Comparison of ENCODE assay signal across 27 cellular contexts in the genomic region with DNA sequence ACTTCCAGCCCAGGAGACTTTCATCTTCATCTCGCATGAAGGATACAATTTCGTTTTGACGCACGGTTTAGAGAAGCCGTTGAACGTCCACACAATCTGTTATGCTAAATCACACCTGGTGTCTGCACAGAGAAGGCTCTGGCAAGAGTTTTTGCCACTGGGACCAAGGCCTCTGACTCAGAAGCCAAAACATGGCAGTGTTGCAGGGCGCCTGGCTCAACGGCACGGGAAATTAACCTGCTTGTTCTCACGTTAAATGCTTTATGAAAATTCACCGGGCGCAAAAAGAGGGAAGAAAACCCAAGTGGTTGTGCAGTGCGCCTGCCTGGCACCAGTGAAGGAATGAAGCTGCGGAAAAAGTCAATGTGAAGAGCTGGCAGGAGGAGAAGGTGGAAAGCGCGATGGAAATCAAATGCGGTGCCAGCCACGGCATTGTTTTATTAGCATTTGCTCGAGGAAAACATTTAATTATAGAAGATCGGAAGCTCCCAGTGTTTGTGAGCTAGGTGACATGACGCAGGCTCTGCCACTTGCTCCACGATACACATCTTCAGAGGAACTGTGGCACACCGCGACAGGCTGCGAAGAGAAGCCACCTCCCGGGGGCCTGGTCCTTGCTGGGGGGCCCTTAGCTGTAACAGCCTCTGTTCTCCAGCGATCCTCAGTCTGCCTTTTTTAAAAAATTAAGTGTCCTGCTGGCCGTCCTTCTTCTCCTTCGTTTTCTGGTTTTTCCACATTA.
"Had no signal": no experiment of that assay in that cellular context is flagged by ENCODE, and none has a peak within 500 bp of the region (broad histone marks: within the 10 kb centered on the region; RNA-seq: fewer than 3 reads in every experiment).

No MANE protein-coding gene starts in this region.

- H3K9me3 ChIP-seq: gastroesophageal sphincter, heart left ventricle, left lung, lower lobe of right lung, prostate gland, testis, transverse colon had no signal

- H3K27me3 Mint-ChIP-seq: activated T-cell treated with anti-CD3 and anti-CD28 coated beads, Interleukin-2, amount 50 U/mL, for 24 hours had no signal

- H3K9me3 Mint-ChIP-seq: activated CD4-positive, alpha-beta memory T cell treated with anti-CD3 and anti-CD28 coated beads, Interleukin-2, amount 10 ng/mL, durations not matched to agents 7 days and 5 days; activated CD4-positive, alpha-beta T cell treated with anti-CD3 and anti-CD28 coated beads, Interleukin-2, amount 10 ng/mL, durations not matched to agents 7 days and 5 days; activated naive CD4-positive, alpha-beta T cell treated with anti-CD3 and anti-CD28 coated beads, Interleukin-2, amount 10 ng/mL, durations not matched to agents 7 days and 5 days; activated naive CD8-positive, alpha-beta T cell treated with anti-CD3 and anti-CD28 coated beads, Interleukin-2, amount 10 ng/mL, durations not matched to agents 7 days and 5 days; activated T-cell treated with anti-CD3 and anti-CD28 coated beads, Interleukin-2, amount 50 U/mL, for 24 hours; natural killer cell; T-helper 2 cell treated with Interferon-gamma antibody and Interleukin-4, amounts not matched to agents 5 μg/mL and 100 μg/mL, for 36 hours had no signal

- H3K27me3 ChIP-seq: brain microvascular endothelial cell, gastroesophageal sphincter, heart left ventricle, left lung, testis, transverse colon had no signal

- H3K4me3 Mint-ChIP-seq: activated CD4-positive, alpha-beta memory T cell treated with anti-CD3 and anti-CD28 coated beads, Interleukin-2, amount 10 ng/mL, durations not matched to agents 7 days and 5 days; activated CD4-positive, alpha-beta T cell treated with anti-CD3 and anti-CD28 coated beads, Interleukin-2, amount 10 ng/mL, durations not matched to agents 7 days and 5 days; activated naive CD4-positive, alpha-beta T cell treated with anti-CD3 and anti-CD28 coated beads, Interleukin-2, amount 10 ng/mL, durations not matched to agents 7 days and 5 days; activated naive CD8-positive, alpha-beta T cell treated with anti-CD3 and anti-CD28 coated beads, Interleukin-2, amount 10 ng/mL, durations not matched to agents 7 days and 5 days; activated T-cell treated with anti-CD3 and anti-CD28 coated beads, Interleukin-2, amount 50 U/mL, for 24 hours; natural killer cell; T-helper 2 cell treated with Interferon-gamma antibody and Interleukin-4, amounts not matched to agents 5 μg/mL and 100 μg/mL, for 36 hours had no signal

- H3K4me1 Mint-ChIP-seq: activated CD4-positive, alpha-beta memory T cell treated with anti-CD3 and anti-CD28 coated beads, Interleukin-2, amount 10 ng/mL, durations not matched to agents 7 days and 5 days; activated CD4-positive, alpha-beta T cell treated with anti-CD3 and anti-CD28 coated beads, Interleukin-2, amount 10 ng/mL, durations not matched to agents 7 days and 5 days; activated naive CD4-positive, alpha-beta T cell treated with anti-CD3 and anti-CD28 coated beads, Interleukin-2, amount 10 ng/mL, durations not matched to agents 7 days and 5 days; natural killer cell had no signal

- H3K36me3 ChIP-seq: brain microvascular endothelial cell, gastroesophageal sphincter, heart left ventricle, left lung, lower lobe of right lung, prostate gland, transverse colon, WERI-Rb-1 had no signal

- ATAC-seq: gastroesophageal sphincter; heart left ventricle; left lung; lower lobe of right lung; natural killer cell; sciatic nerve; stimulated activated naive CD8-positive, alpha-beta T cell treated with anti-CD3 and anti-CD28 coated beads, Interleukin-15, Interleukin-2, amounts not matched to agents 100 U/mL and 50 U/mL, for 24 hours had no signal

- H3K36me3 Mint-ChIP-seq: activated naive CD4-positive, alpha-beta T cell treated with anti-CD3 and anti-CD28 coated beads, Interleukin-2, amount 10 ng/mL, durations not matched to agents 7 days and 5 days; activated naive CD8-positive, alpha-beta T cell treated with anti-CD3 and anti-CD28 coated beads, Interleukin-2, amount 10 ng/mL, durations not matched to agents 7 days and 5 days; natural killer cell had no signal

- H3K27ac Mint-ChIP-seq: activated CD4-positive, alpha-beta memory T cell treated with anti-CD3 and anti-CD28 coated beads, Interleukin-2, amount 10 ng/mL, durations not matched to agents 7 days and 5 days; activated CD4-positive, alpha-beta T cell treated with anti-CD3 and anti-CD28 coated beads, Interleukin-2, amount 10 ng/mL, durations not matched to agents 7 days and 5 days; activated naive CD4-positive, alpha-beta T cell treated with anti-CD3 and anti-CD28 coated beads, Interleukin-2, amount 10 ng/mL, durations not matched to agents 7 days and 5 days; activated naive CD8-positive, alpha-beta T cell treated with anti-CD3 and anti-CD28 coated beads, Interleukin-2, amount 10 ng/mL, durations not matched to agents 7 days and 5 days; activated T-cell treated with anti-CD3 and anti-CD28 coated beads, Interleukin-2, amount 50 U/mL, for 24 hours; natural killer cell; T-helper 2 cell treated with Interferon-gamma antibody and Interleukin-4, amounts not matched to agents 5 μg/mL and 100 μg/mL, for 36 hours had no signal

- DNase-seq: activated CD4-positive, alpha-beta memory T cell treated with anti-CD3 and anti-CD28 coated beads, Interleukin-2, amount 10 ng/mL, durations not matched to agents 7 days and 5 days; activated CD4-positive, alpha-beta T cell treated with anti-CD3 and anti-CD28 coated beads, Interleukin-2, amount 10 ng/mL, durations not matched to agents 7 days and 5 days; activated CD4-positive, CD25-positive, alpha-beta regulatory T cell treated with anti-CD3 and anti-CD28 coated beads, Interleukin-2, amount 50 U/mL, for 72 hours; activated CD8-positive, alpha-beta memory T cell treated with anti-CD3 and anti-CD28 coated beads, Interleukin-2, amount 50 U/mL, for 48 hours; activated gamma-delta T cell; activated naive CD4-positive, alpha-beta T cell treated with anti-CD3 and anti-CD28 coated beads, Interleukin-2, amount 10 ng/mL, durations not matched to agents 7 days and 5 days; activated naive CD8-positive, alpha-beta T cell treated with anti-CD3 and anti-CD28 coated beads, Interleukin-2, amount 10 ng/mL, durations not matched to agents 7 days and 5 days; activated T-cell treated with anti-CD3 and anti-CD28 coated beads, Interleukin-2, amount 50 U/mL, for 24 hours; amniotic stem cell; brain microvascular endothelial cell; heart left ventricle; left lung; lower lobe of right lung; mesendoderm; natural killer cell; retina; stimulated activated CD4-positive, alpha-beta T cell treated with anti-CD3 and anti-CD28 coated beads, Interleukin-12 subunit alpha, Interleukin-12 subunit beta, amount 100 ng/mL, for 4 hours; stimulated activated CD4-positive, alpha-beta T cell treated with anti-CD3 and anti-CD28 coated beads, Interleukin-4, amount 100 ng/mL, for 1 hour; stimulated activated naive CD8-positive, alpha-beta T cell treated with anti-CD3 and anti-CD28 coated beads, Interleukin-15, Interleukin-2, amounts not matched to agents 100 U/mL and 50 U/mL, for 24 hours; testis; transverse colon had no signal

- H3K4me1 ChIP-seq: gastroesophageal sphincter, left lung, lower lobe of right lung, prostate gland, testis, transverse colon had no signal

- H3K27ac ChIP-seq: brain microvascular endothelial cell, gastroesophageal sphincter, heart left ventricle, left lung, lower lobe of right lung, prostate gland, skin epidermis, testis, transverse colon, WERI-Rb-1 had no signal

- H3K4me3 ChIP-seq: gastroesophageal sphincter, heart left ventricle, left lung, lower lobe of right lung, prostate gland, skin epidermis, testis, transverse colon had no signal
